In the genomic region with DNA sequence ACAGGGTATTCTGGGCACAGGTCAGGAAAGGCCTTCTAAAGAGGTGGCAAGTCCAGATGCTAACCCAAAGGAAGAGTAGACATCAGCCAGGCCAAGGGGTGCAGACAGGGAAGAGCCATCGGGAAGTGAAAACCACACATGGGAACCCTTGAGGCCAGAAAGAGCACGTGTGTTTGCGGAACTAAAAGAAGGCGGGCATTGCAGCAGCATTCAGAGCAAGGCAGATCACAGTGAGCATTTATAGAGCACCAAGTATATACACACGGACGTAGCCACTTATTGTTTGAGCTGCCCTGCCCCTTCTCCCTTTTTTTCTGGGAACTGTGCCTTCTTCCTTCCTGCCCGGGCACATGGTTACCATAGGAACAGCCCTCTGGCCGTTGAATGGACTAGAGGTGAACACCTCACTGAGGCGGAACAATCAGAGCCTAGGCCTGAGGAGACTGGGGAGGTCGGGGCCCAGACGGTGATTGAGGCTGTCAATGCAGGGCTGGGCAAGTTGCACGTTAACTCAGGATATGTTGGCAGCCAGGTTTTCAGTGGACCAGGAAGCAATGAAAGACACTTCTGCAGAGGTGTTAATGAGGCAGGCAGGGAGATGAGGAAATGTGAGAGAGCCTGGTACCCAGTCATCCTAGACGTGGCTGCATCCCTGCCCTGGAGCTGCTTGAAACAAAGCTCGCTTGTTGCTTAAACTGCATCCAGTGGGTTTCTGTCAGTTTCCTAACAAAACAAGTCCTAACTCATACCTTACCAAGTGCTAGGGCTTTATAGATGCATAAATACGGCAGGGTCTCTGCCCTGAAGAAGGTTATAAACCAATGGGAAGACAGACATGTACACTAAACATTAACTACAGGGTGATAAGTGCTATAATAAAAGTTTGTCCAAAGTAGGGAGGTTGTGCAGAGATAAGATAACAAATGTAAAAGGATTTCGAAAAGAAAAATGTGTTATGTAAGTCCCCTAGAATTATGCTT, we compare ENCODE assay signal across 12 cellular contexts. TPM values are rescaled to one million over a fixed set of nuclear protein-coding genes. Genes with fewer than 3 reads are reported as not detected.
A peak's percentile ranks its signal among the peaks of the same experiment; 100 is the strongest.
DNase-seq lines count a peak whose midpoint lies in the region; ATAC-seq and TF ChIP-seq lines count a peak whose summit lies in the region.
"Had no signal": no experiment of that assay in that cellular context is flagged by ENCODE, and none has a peak within 500 bp of the region (broad histone marks: within the 10 kb centered on the region; RNA-seq: fewer than 3 reads in every experiment).

No MANE protein-coding gene starts in this region.

- no peak overlapping the region for H3K4me3 Mint-ChIP-seq in nephron progenitor cell
- H3K4me3 Mint-ChIP-seq: IgD-negative memory B cell, mesothelial cell of epicardium had no signal

- no peaks in the 10 kb centered on the region for H3K79me2 ChIP-seq in trophoblast cell (ENCODE audit: control insufficient read depth, insufficient read depth, low read length, poor library complexity)

- no peak overlapping the region for H4K91ac ChIP-seq in trophoblast cell (ENCODE audit: low read depth, low read length)

- H3K4me3 ChIP-seq in RWPE2 (ENCODE audit: severe bottlenecking) (no peak overlapping the region), subcutaneous abdominal adipose tissue (ENCODE audit: low read depth in 1 of 5, low read length in 5 of 5) (peak overlapping the region in 1 of 5 donors; percentile 48), trophoblast cell (ENCODE audit: low read depth, low read length) (no peak overlapping the region)
- H3K4me3 ChIP-seq: sigmoid colon had no signal

- DNase-seq in NCI-H345 (lab: John Stamatoyannopoulos, UW) (peak; percentile 9), NCI-H345 treated with DMSO at 0.1 percent for 48 hours (lab: John Stamatoyannopoulos, UW; ENCODE audit: unreplicated experiment) (no peak), RWPE2 (ENCODE audit: low spot score) (no peak), iPS-NIHi11 (ENCODE audit: low spot score) (peak; percentile 54), nephron progenitor cell (no peak), trophoblast cell (no peak)
- DNase-seq: sigmoid colon had no signal

- no peak overlapping the region for H2AFZ ChIP-seq in trophoblast cell (ENCODE audit: insufficient read depth, low read length, poor library complexity)

- H3K27ac ChIP-seq in RWPE2 (ENCODE audit: poor library complexity, severe bottlenecking) = peak overlapping the region; percentile 80
- peak overlapping the region; percentile 24 for H3K27ac ChIP-seq in subcutaneous abdominal adipose tissue (ENCODE audit: low read depth, low read length)
- H3K27ac ChIP-seq in trophoblast cell (ENCODE audit: low read depth, low read length) = no peak overlapping the region
- H3K27ac ChIP-seq: sigmoid colon had no signal

- H4K8ac ChIP-seq in trophoblast cell (ENCODE audit: low read depth, low read length) = no peak overlapping the region

- WGBS in trophoblast cell (ENCODE audit: extremely low coverage, insufficient coverage, insufficient read length) = no CpG with 5 or more reads among the region's 16 CpGs

- H3K79me1 ChIP-seq in trophoblast cell (ENCODE audit: low read length) = no peaks in the 10 kb centered on the region

- no peak overlapping the region for H2BK120ac ChIP-seq in trophoblast cell (ENCODE audit: insufficient read depth, low read length, poor library complexity)

- no peak overlapping the region for H3K4me2 ChIP-seq in trophoblast cell (ENCODE audit: low read length)

- no peak overlapping the region for H3K14ac ChIP-seq in trophoblast cell (ENCODE audit: low read length)

- no peaks in the 10 kb centered on the region for H3K27me3 ChIP-seq in RWPE2 (ENCODE audit: insufficient read depth, poor library complexity, severe bottlenecking)
- H3K27me3 ChIP-seq in subcutaneous abdominal adipose tissue (ENCODE audit: control insufficient read depth in 5 of 5, insufficient read depth in 4 of 5, low read length in 5 of 5) = no peaks in the 10 kb centered on the region
- H3K27me3 ChIP-seq in trophoblast cell (ENCODE audit: insufficient read depth, low read length) = no peaks in the 10 kb centered on the region
- H3K27me3 ChIP-seq: sigmoid colon had no signal

- no peak overlapping the region for H3K4ac ChIP-seq in trophoblast cell (ENCODE audit: low read depth, low read length)

- no peak overlapping the region for H3K18ac ChIP-seq in trophoblast cell (ENCODE audit: low read length)

- H2BK12ac ChIP-seq in trophoblast cell (ENCODE audit: low read length) = no peak overlapping the region

- H3K9me3 ChIP-seq in RWPE2 (ENCODE audit: severe bottlenecking) = no peaks in the 10 kb centered on the region
- no peaks in the 10 kb centered on the region for H3K9me3 ChIP-seq in subcutaneous abdominal adipose tissue (ENCODE audit: control insufficient read depth in 5 of 5, low read length in 5 of 5)
- no peaks in the 10 kb centered on the region for H3K9me3 ChIP-seq in trophoblast cell (ENCODE audit: insufficient read depth, low read depth, low read length)
- H3K9me3 ChIP-seq: sigmoid colon had no signal

- no peaks in the 10 kb centered on the region for H3K36me3 Mint-ChIP-seq in nephron progenitor cell (ENCODE audit: low read depth)
- H3K36me3 Mint-ChIP-seq: IgD-negative memory B cell, mesothelial cell of epicardium had no signal

- H3K36me3 ChIP-seq in RWPE2 (ENCODE audit: low read depth) (no peaks in the 10 kb centered on the region), subcutaneous abdominal adipose tissue (ENCODE audit: control insufficient read depth in 5 of 5, insufficient read depth in 5 of 5, low read length in 5 of 5) (no peaks in the 10 kb centered on the region), trophoblast cell (ENCODE audit: control insufficient read depth in 1 of 2, insufficient read depth in 2 of 2, low read length in 2 of 2) (no peaks in the 10 kb centered on the region)
- H3K36me3 ChIP-seq: sigmoid colon had no signal

- no peak overlapping the region for H3K23ac ChIP-seq in trophoblast cell (ENCODE audit: low read length)

- H3K9ac ChIP-seq in subcutaneous abdominal adipose tissue (ENCODE audit: low read length in 5 of 5) (peak overlapping the region in 2 of 5 donors; percentile 29 to 62), trophoblast cell (ENCODE audit: low read length) (no peak overlapping the region)

- H2BK5ac ChIP-seq in trophoblast cell (ENCODE audit: low read depth, low read length, poor library complexity) = no peak overlapping the region

- no peaks in the 10 kb centered on the region for H3K9me3 Mint-ChIP-seq in nephron progenitor cell
- H3K9me3 Mint-ChIP-seq: activated T-helper 2 cell treated with anti-CD3 and anti-CD28 coated beads, Interferon-gamma antibody, Interleukin-2, Interleukin-4, amounts not matched to agents 10 μg/mL and 5 μg/mL and 100 μg/mL, durations not matched to agents 14 hours and 24 hours and 36 hours; IgD-negative memory B cell; mesothelial cell of epicardium had no signal

- ATAC-seq in RWPE2 (ENCODE audit: low read depth) (peak; percentile 50), GM18909 (IDR thresholded peaks at IDR 0.05; ENCODE audit: poor library complexity, unreplicated experiment) (no peak)

- H3K4me1 ChIP-seq in RWPE2 (ENCODE audit: insufficient read depth, poor library complexity, severe bottlenecking) (peaks cover 19% of the 10 kb centered on the region), subcutaneous abdominal adipose tissue (ENCODE audit: control insufficient read depth in 5 of 5, insufficient read depth in 5 of 5, low read length in 5 of 5) (peaks cover 0 to 14% (median 4%) of the 10 kb centered on the region in 5 donors), trophoblast cell (ENCODE audit: control insufficient read depth in 1 of 2, insufficient read depth in 2 of 2, low read length in 2 of 2) (no peaks in the 10 kb centered on the region)
- H3K4me1 ChIP-seq: sigmoid colon had no signal

- TF ChIP-seq CTCF in RWPE2 (IDR thresholded peaks at IDR 0.05; ENCODE audit: poor library complexity, severe bottlenecking) (no peak), nephron progenitor cell (IDR thresholded peaks at IDR 0.05) (no peak)

- no peak overlapping the region for H4K12ac ChIP-seq in trophoblast cell (ENCODE audit: low read depth, low read length)

- H3K27me3 Mint-ChIP-seq in nephron progenitor cell (ENCODE audit: low read depth, poor library complexity) = peaks cover 23% of the 10 kb centered on the region

- H2AK5ac ChIP-seq in trophoblast cell (ENCODE audit: low read length) = no peak overlapping the region

- peaks cover 23% of the 10 kb centered on the region for H3K4me1 Mint-ChIP-seq in nephron progenitor cell

- no peak overlapping the region for H3K27ac Mint-ChIP-seq in nephron progenitor cell
- H3K27ac Mint-ChIP-seq: activated T-helper 2 cell treated with anti-CD3 and anti-CD28 coated beads, Interferon-gamma antibody, Interleukin-2, Interleukin-4, amounts not matched to agents 10 μg/mL and 5 μg/mL and 100 μg/mL, durations not matched to agents 14 hours and 24 hours and 36 hours; mesothelial cell of epicardium had no signal

RNA-seq across cellular contexts. Expression of gene MOAP1, which starts 34.2 kb away (rescaled TPM):
- 10.5 and 10.6 TPM in 2 replicates for polyA plus RNA-seq in trophoblast cell (2013)

RNA-seq across cellular contexts. Expression of gene LYSET, which starts 34.6 kb away (rescaled TPM):
- 17.1 and 17.2 TPM in 2 replicates for polyA plus RNA-seq in trophoblast cell (2013)

RNA-seq across cellular contexts. Expression of gene ITPK1, which starts 34.8 kb away (rescaled TPM):
- polyA plus RNA-seq in trophoblast cell (2013) = 14.2 and 14.7 TPM in 2 replicates

RNA-seq across cellular contexts. Expression of gene GON7, which starts 56.3 kb away (rescaled TPM):
- 8.5 and 8.9 TPM in 2 replicates for polyA plus RNA-seq in trophoblast cell (2013)

RNA-seq across cellular contexts. Expression of gene UBR7, which starts 56.5 kb away (rescaled TPM):
- polyA plus RNA-seq in trophoblast cell (2013) = 10.9 and 11.6 TPM in 2 replicates

Comparison
In these comparisons a context has a peak if more than half of its experiments do, and no peak if none do; other contexts are left out.
1. DNase-seq: peak in NCI-H345 (single experiment) and iPS-NIHi11 (single experiment); none in NCI-H345 treated with DMSO at 0.1 percent for 48 hours (single experiment), RWPE2 (single experiment), nephron progenitor cell (single experiment) and trophoblast cell (0 of 2).